ENCODE assay signal across 12 cellular contexts in the genomic region with DNA sequence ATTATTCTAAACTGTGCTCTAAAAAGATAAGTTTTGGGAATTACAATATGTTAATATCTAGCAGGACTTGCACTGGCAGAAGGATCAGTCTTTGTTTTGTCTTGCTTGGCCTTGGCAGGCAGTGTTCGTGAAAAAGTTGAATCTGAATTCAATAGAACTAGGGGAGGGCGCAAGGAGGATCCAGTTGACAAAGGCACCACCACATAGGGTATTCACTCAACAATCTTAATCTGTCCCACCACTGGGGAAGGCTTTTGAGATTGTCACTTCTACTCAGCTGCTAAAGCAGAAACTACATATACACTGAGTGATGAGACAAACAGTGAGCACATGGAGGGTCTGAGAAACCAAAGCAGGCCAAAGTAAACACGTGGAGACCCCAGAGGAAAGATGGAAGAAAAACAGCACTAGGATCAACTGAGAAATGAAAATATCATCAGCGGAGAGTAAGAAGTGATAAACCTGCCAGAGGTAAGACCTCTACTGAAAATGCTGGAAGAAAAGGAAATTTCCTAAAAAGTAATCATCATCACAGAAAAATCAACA. TPM values are rescaled to one million over a fixed set of nuclear protein-coding genes. Genes with fewer than 3 reads are reported as not detected.
DNase-seq lines count a peak whose midpoint lies in the region; ATAC-seq and TF ChIP-seq lines count a peak whose summit lies in the region.
"Had no signal": no experiment of that assay in that cellular context is flagged by ENCODE, and none has a peak within 500 bp of the region (broad histone marks: within the 10 kb centered on the region; RNA-seq: fewer than 3 reads in every experiment).

No MANE protein-coding gene starts in this region.

- H3F3A ChIP-seq in neural progenitor cell (ENCODE audit: low read depth) = peaks cover 33% of the 10 kb centered on the region

- H3K4me2 ChIP-seq in DND-41 (ENCODE audit: insufficient read depth, low read length) (peak overlapping the region; percentile 77), neural progenitor cell (peak overlapping the region; percentile 88)

- peaks cover 39 to 42% (median 40%) of the 10 kb centered on the region in 3 donors for H3K4me1 Mint-ChIP-seq in IgD-negative memory B cell
- peaks cover 43% of the 10 kb centered on the region for H3K4me1 Mint-ChIP-seq in central memory CD8-positive, alpha-beta T cell
- peaks cover 35% of the 10 kb centered on the region for H3K4me1 Mint-ChIP-seq in neural progenitor cell

- H3K27ac Mint-ChIP-seq in IgD-negative memory B cell (peak overlapping the region; percentile 91 to 99 (median 96)), neural progenitor cell (no peak overlapping the region)
- no peak overlapping the region for H3K27ac Mint-ChIP-seq in central memory CD8-positive, alpha-beta T cell (ENCODE audit: low read depth)

- ATAC-seq in DND-41 (ENCODE audit: insufficient read depth, low read depth) (no peak), heart left ventricle (no peak), GM21381 (IDR thresholded peaks at IDR 0.05; ENCODE audit: unreplicated experiment) (no peak)
- ATAC-seq in central memory CD8-positive, alpha-beta T cell (replicated peaks; ENCODE audit: extremely low read depth, poor library complexity, severe bottlenecking) = no peak

- H3K36me3 Mint-ChIP-seq in IgD-negative memory B cell (peaks cover 9% of the 10 kb centered on the region), neural progenitor cell (no peaks in the 10 kb centered on the region)
- peaks cover 6% of the 10 kb centered on the region for H3K36me3 Mint-ChIP-seq in central memory CD8-positive, alpha-beta T cell (ENCODE audit: insufficient read depth)

- H2AFZ ChIP-seq in DND-41 (ENCODE audit: low read depth, low read length) = no peak overlapping the region
- no peak overlapping the region for H2AFZ ChIP-seq in neural progenitor cell (replicated peaks)

- H3K9ac ChIP-seq in DND-41 (ENCODE audit: low read depth, low read length) (peak overlapping the region; percentile 94), neural progenitor cell (no peak overlapping the region)

- TF ChIP-seq CTCF in DND-41 (IDR thresholded peaks at IDR 0.05; ENCODE audit: borderline replicate concordance, extremely low read depth, low read length, poor library complexity, severe bottlenecking) = no peak
- TF ChIP-seq CTCF in neural progenitor cell (IDR thresholded peaks at IDR 0.05) = no peak
- no peak for TF ChIP-seq CTCF in heart left ventricle (IDR thresholded peaks at IDR 0.05)

- H3K27ac ChIP-seq in DND-41 (ENCODE audit: low read length) = no peak overlapping the region
- no peak overlapping the region for H3K27ac ChIP-seq in neural progenitor cell
- H3K27ac ChIP-seq in heart left ventricle = peak overlapping the region in 1 of 12 donors; percentile 22
- H3K27ac ChIP-seq: cardiac muscle cell had no signal

- H3K9me3 ChIP-seq in DND-41 (ENCODE audit: insufficient read depth, low read length, severe bottlenecking) (no peaks in the 10 kb centered on the region), neural progenitor cell (ENCODE audit: low read depth) (no peaks in the 10 kb centered on the region), heart left ventricle (no peaks in the 10 kb centered on the region)
- H3K9me3 ChIP-seq: suprapubic skin had no signal

- peaks cover 40% of the 10 kb centered on the region for H3K4me1 ChIP-seq in DND-41 (ENCODE audit: insufficient read depth, low read length)
- peaks cover 21% of the 10 kb centered on the region for H3K4me1 ChIP-seq in neural progenitor cell
- peaks cover 0 to 46% (median 20%) of the 10 kb centered on the region in 12 donors for H3K4me1 ChIP-seq in heart left ventricle

- peak overlapping the region in 1 of 2 experiments; percentile 17; a peak in 1 of 4 replicates for H3K4me3 ChIP-seq in DND-41 (ENCODE audit: low read depth in 1 of 2, low read length in 2 of 2)
- H3K4me3 ChIP-seq in neural progenitor cell = peak overlapping the region; percentile 93
- peak overlapping the region in 3 of 12 donors; percentile 91 to 96 (median 93) for H3K4me3 ChIP-seq in heart left ventricle

- no peaks in the 10 kb centered on the region for H3K27me3 ChIP-seq in DND-41 (ENCODE audit: insufficient read depth, low read length, poor library complexity)
- H3K27me3 ChIP-seq in neural progenitor cell = peaks cover 15% of the 10 kb centered on the region
- H3K27me3 ChIP-seq in heart left ventricle = no peaks in the 10 kb centered on the region
- H3K27me3 ChIP-seq: cardiac muscle cell, suprapubic skin had no signal

- WGBS in heart left ventricle, 4 donors = 72 to 80% (median 78%) methylated on average over 4 of the region's 4 CpGs

- H3K9me3 Mint-ChIP-seq in IgD-negative memory B cell (no peaks in the 10 kb centered on the region), neural progenitor cell (no peaks in the 10 kb centered on the region)
- H3K9me3 Mint-ChIP-seq in central memory CD8-positive, alpha-beta T cell = no peaks in the 10 kb centered on the region

- no peak for TF ChIP-seq POLR2A in heart left ventricle (IDR thresholded peaks at IDR 0.05)

- intact Hi-C loops in heart left ventricle (cut with DNase I) = loop anchor here in 1 of 10 donors (10.0 kb wide), 1 partner anchor 62 kb away; no protein-coding TSS in a partner anchor

- H3K4me3 Mint-ChIP-seq in IgD-negative memory B cell (peak overlapping the region; percentile 96 to 99 (median 98)), neural progenitor cell (peak overlapping the region; percentile 38)
- peak overlapping the region; percentile 42 for H3K4me3 Mint-ChIP-seq in central memory CD8-positive, alpha-beta T cell

- H3K27me3 Mint-ChIP-seq in IgD-negative memory B cell (peaks cover 1% of the 10 kb centered on the region), neural progenitor cell (ENCODE audit: insufficient read depth, low read depth) (peaks cover 5% of the 10 kb centered on the region)
- no peaks in the 10 kb centered on the region for H3K27me3 Mint-ChIP-seq in central memory CD8-positive, alpha-beta T cell

- H4K20me1 ChIP-seq in DND-41 (ENCODE audit: insufficient read depth, low read length) (peaks cover 37% of the 10 kb centered on the region), neural progenitor cell (ENCODE audit: low read depth) (peaks cover 52% of the 10 kb centered on the region)

- H3K79me2 ChIP-seq in DND-41 (ENCODE audit: insufficient read depth, low read length) = peaks cover 70% of the 10 kb centered on the region
- H3K79me2 ChIP-seq in neural progenitor cell (ENCODE audit: low read depth) = peaks cover 67% of the 10 kb centered on the region

- no peaks in the 10 kb centered on the region; the same call in 1 of the 2 replicates for H3K36me3 ChIP-seq in DND-41 (ENCODE audit: insufficient read depth, low read length)
- no peaks in the 10 kb centered on the region for H3K36me3 ChIP-seq in neural progenitor cell
- no peaks in the 10 kb centered on the region for H3K36me3 ChIP-seq in heart left ventricle
- H3K36me3 ChIP-seq: cardiac muscle cell, suprapubic skin had no signal

- DNase-seq in DND-41 = no peak
- DNase-seq in central memory CD8-positive, alpha-beta T cell (ENCODE audit: low spot score in 2 of 2) = no peak
- DNase-seq in neural progenitor cell (ENCODE audit: low spot score) = peak; percentile 52
- no peak for DNase-seq in activated CD4-positive, CD25-positive, alpha-beta regulatory T cell treated with anti-CD3 and anti-CD28 coated beads, Interleukin-2, amount 50 U/mL, for 72 hours
- DNase-seq in NCI-H2029 treated with DMSO at 0.1 percent for 48 hours (lab: John Stamatoyannopoulos, UW) = no peak
- no peak for DNase-seq in heart left ventricle
- DNase-seq: activated CD4-positive, alpha-beta T cell treated with anti-CD3 and anti-CD28 coated beads, Interleukin-2, amount 50 U/mL, for 48 hours; NCI-H2081 treated with DMSO at 0.1 percent for 48 hours had no signal

RNA-seq across cellular contexts. Expression of gene AMFR, which starts 2.4 kb away (rescaled TPM):
- polyA plus RNA-seq in IgD-negative memory B cell (58.7 TPM), heart left ventricle (10 to 100 TPM; 26.4 to 97.4 TPM)
- total RNA-seq in neural progenitor cell (ENCODE audit: low replicate concordance) (38.7 and 51.3 TPM in 2 replicates), heart left ventricle (100 to 1,000 TPM in 2 of 9 donors, 10 to 100 TPM in 7; 57.1 to 146 (median 84.8) TPM)

RNA-seq across cellular contexts. Expression of gene NUDT21, which starts 28.2 kb away (rescaled TPM):
- 57.2 TPM for polyA plus RNA-seq in IgD-negative memory B cell
- total RNA-seq in neural progenitor cell (ENCODE audit: low replicate concordance) = 165 and 256 TPM in 2 replicates
- total RNA-seq in heart left ventricle = 10 to 100 TPM; 35.2 to 74.3 (median 65.9) TPM
- polyA plus RNA-seq in heart left ventricle = 10 to 100 TPM; 10.9 to 53.8 TPM

RNA-seq across cellular contexts. Expression of gene OGFOD1, which starts 28.4 kb away (rescaled TPM):
- polyA plus RNA-seq in IgD-negative memory B cell (65.8 TPM), heart left ventricle (10 to 100 TPM; 11.4 to 37.6 TPM)
- total RNA-seq in neural progenitor cell (ENCODE audit: low replicate concordance) (65.8 and 73.4 TPM in 2 replicates), heart left ventricle (10 to 100 TPM; 20.8 to 39.1 (median 31.9) TPM)

Comparison
In these comparisons a context has a peak if more than half of its experiments do, and no peak if none do; other contexts are left out.
1. H3K27ac Mint-ChIP-seq: peak in IgD-negative memory B cell (3 of 3); none in central memory CD8-positive, alpha-beta T cell (single experiment) and neural progenitor cell (single experiment).
2. H3K4me3 Mint-ChIP-seq: peak in every context shown above with its lines; median percentile 98 in IgD-negative memory B cell; 42 in central memory CD8-positive, alpha-beta T cell; 38 in neural progenitor cell.